In genomic region chr12:20477691-20478090, GRCh38 we compare ENCODE assay signal across 15 cellular contexts.
DNase-seq lines count a peak whose midpoint lies in the region; ATAC-seq and TF ChIP-seq lines count a peak whose summit lies in the region.
"Had no signal": no experiment of that assay in that cellular context is flagged by ENCODE, and none has a peak within 500 bp of the region (broad histone marks: within the 10 kb centered on the region; RNA-seq: fewer than 3 reads in every experiment).

No MANE protein-coding gene starts in this region.

- peak overlapping the region; percentile 32; the same call in 1 of the 2 replicates for H2BK120ac ChIP-seq in IMR-90 (ENCODE audit: low read depth, low read length)

- H3K4me1 Mint-ChIP-seq in brain, result peaks cover 51% of the 10 kb centered on the region

- H3K36me3 Mint-ChIP-seq in brain, result peaks cover 12% of the 10 kb centered on the region
- H3K36me3 Mint-ChIP-seq: CD8-positive, alpha-beta T cell had no signal

- no peak overlapping the region for H2BK5ac ChIP-seq in IMR-90 (ENCODE audit: low read depth, low read length, poor library complexity, severe bottlenecking)

- dilution Hi-C loops in IMR-90 (cut with HindIII; ENCODE audit: low sequenced_read_pairs, unreplicated experiment), result no loop called here

- no peak overlapping the region for H2BK15ac ChIP-seq in IMR-90 (ENCODE audit: low read depth, low read length)

- H2AK9ac ChIP-seq in IMR-90 (replicated peaks; ENCODE audit: low read depth, low read length, poor library complexity), result no peak overlapping the region

- H3K27ac Mint-ChIP-seq in brain, result peak overlapping the region; percentile 46 to 91 (median 88)
- H3K27ac Mint-ChIP-seq: CD8-positive, alpha-beta T cell had no signal

- H3K9me3 Mint-ChIP-seq in brain, result peaks cover 0 to 14% (median 2%) of the 10 kb centered on the region in 5 experiments
- H3K9me3 Mint-ChIP-seq: CD8-positive, alpha-beta T cell had no signal

- H2AFZ ChIP-seq in IMR-90 (replicated peaks; ENCODE audit: low read length, poor library complexity), result no peak overlapping the region

- TF ChIP-seq CTCF in IMR-90 (conservative IDR thresholded peaks at IDR 0.05; ENCODE audit: low read depth, low read length) (no peak), brain (conservative IDR thresholded peaks at IDR 0.05) (no peak), thoracic aorta (IDR thresholded peaks at IDR 0.05) (no peak)

- no peak for TF ChIP-seq RAD21 in IMR-90 (IDR thresholded peaks at IDR 0.05; ENCODE audit: low read length)

- H2AK5ac ChIP-seq in IMR-90 (ENCODE audit: low read depth, low read length), result no peak overlapping the region

- H4K8ac ChIP-seq in IMR-90 (ENCODE audit: low read depth in 2 of 2, low read length in 2 of 2), result no peak overlapping the region

- POLR2A ChIA-PET in IMR-90 (lab: Charles Lee; ENCODE audit: unreplicated experiment), result no interaction called here

- no TSS peak for BruUV-seq in IMR-90 (replicated peaks; lab: Mats Ljungman, UMichigan)

- H3K4me1 ChIP-seq in IMR-90 (ENCODE audit: control insufficient read depth, insufficient read depth, low read length) (0 out of 2 replicates have a peak, but pooled peaks cover 1% of the 10 kb centered on the region), thoracic aorta (ENCODE audit: control insufficient read depth in 1 of 2, low read depth in 2 of 2) (peaks cover 37 to 91% of the 10 kb centered on the region in 2 donors)
- H3K4me1 ChIP-seq: Peyer's patch had no signal

- CTCF ChIA-PET in IMR-90 (lab: Yijun Ruan, JAX), result no interaction called here

- H3K4ac ChIP-seq in IMR-90 (ENCODE audit: low read depth, low read length), result no peak overlapping the region

- no peak overlapping the region for H3K9ac ChIP-seq in IMR-90 (ENCODE audit: low read depth, low read length)

- H3K4me2 ChIP-seq in IMR-90 (ENCODE audit: low read depth, low read length), result peak overlapping the region; percentile 27

- H3K36me3 ChIP-seq in IMR-90 (ENCODE audit: control insufficient read depth, insufficient read depth, low read length), result no peaks in the 10 kb centered on the region
- no peaks in the 10 kb centered on the region for H3K36me3 ChIP-seq in thoracic aorta
- H3K36me3 ChIP-seq: Peyer's patch had no signal

- H4K91ac ChIP-seq in IMR-90 (ENCODE audit: insufficient read depth, low read depth, low read length), result peak overlapping the region; percentile 47; the same call in 1 of the 2 replicates

- H3K14ac ChIP-seq in IMR-90 (replicated peaks; ENCODE audit: low read depth, low read length), result no peak overlapping the region

- H3K27me3 Mint-ChIP-seq in brain, result no peaks in the 10 kb centered on the region

- no peak overlapping the region for H3K56ac ChIP-seq in IMR-90 (ENCODE audit: extremely low read depth, insufficient read depth, low read length)

- in situ Hi-C loops in IMR-90 (cut with MboI; ENCODE audit: low sequenced_read_pairs), result no loop called here

- intact Hi-C loops in IMR-90 (cut with micrococcal nuclease), result no loop called here

- 0 out of 2 replicates have a peak overlapping the region, but pooled peaks have one; percentile 24 for H3K18ac ChIP-seq in IMR-90 (ENCODE audit: low read depth, low read length)

- H4K5ac ChIP-seq in IMR-90 (ENCODE audit: low read depth, low read length), result no peak overlapping the region; the same call in 1 of the 2 replicates

- no peaks in the 10 kb centered on the region for H3K79me1 ChIP-seq in IMR-90 (ENCODE audit: low read depth in 1 of 2, low read length in 2 of 2)

- H3K4me3 Mint-ChIP-seq in brain, result peak overlapping the region; percentile 3 to 60 (median 38)
- H3K4me3 Mint-ChIP-seq: CD8-positive, alpha-beta T cell had no signal

- no peaks in the 10 kb centered on the region for H4K20me1 ChIP-seq in IMR-90 (ENCODE audit: insufficient read depth, low read length)

- H3K23ac ChIP-seq in IMR-90 (ENCODE audit: low read depth, low read length), result no peak overlapping the region

- DNase-seq in IMR-90, result peak; percentile 1
- DNase-seq in left kidney (ENCODE audit: low read depth, low spot score), result peak; percentile 16
- no peak for DNase-seq in thoracic aorta (ENCODE audit: low spot score)
- DNase-seq in GDM1 (lab: John Stamatoyannopoulos, UW), result no peak
- DNase-seq in stimulated activated CD4-positive, alpha-beta T cell treated with anti-CD3 and anti-CD28 coated beads, Interleukin-4, amount 100 ng/mL, for 24 hours, result no peak
- DNase-seq: CD8-positive, alpha-beta T cell; DND-41; Kasumi-1; NCI-H187 treated with DMSO at 0.1 percent for 48 hours; NCI-H2171 treated with DMSO at 0.1 percent for 48 hours; NCI-H510A; Peyer's patch; SHP77 treated with DMSO at 0.1 percent for 48 hours had no signal

- no peak overlapping the region for H3K4me3 ChIP-seq in IMR-90 (ENCODE audit: insufficient read depth, low read depth, low read length)
- H3K4me3 ChIP-seq in thoracic aorta, result peak overlapping the region; percentile 52
- H3K4me3 ChIP-seq: Peyer's patch had no signal

- no peaks in the 10 kb centered on the region; the same call in 1 of the 2 replicates for H3K9me1 ChIP-seq in IMR-90 (ENCODE audit: insufficient read depth, low read length)

- no peak overlapping the region for H2BK20ac ChIP-seq in IMR-90 (ENCODE audit: low read depth, low read length)

- ATAC-seq in IMR-90 (ENCODE audit: low read depth) (no peak), thoracic aorta (ENCODE audit: insufficient number of reproducible peaks, low FRiP score, low read depth) (no peak), HG02973 (IDR thresholded peaks at IDR 0.05; ENCODE audit: unreplicated experiment) (no peak)
- ATAC-seq: CD8-positive, alpha-beta T cell had no signal

- TF ChIP-seq POLR2A in IMR-90 (IDR thresholded peaks at IDR 0.05; ENCODE audit: low read depth, low read length), result no peak

- H3K9me3 ChIP-seq in IMR-90 (ENCODE audit: control insufficient read depth, insufficient read depth, low read length) (peaks cover 2% of the 10 kb centered on the region; the same call in 1 of the 2 replicates), thoracic aorta (no peaks in the 10 kb centered on the region)
- H3K9me3 ChIP-seq: Peyer's patch had no signal

- whole genome bisulfite sequencing in IMR-90 (ENCODE audit: extremely low coverage in 2 of 2, insufficient read length in 1 of 2), 2 experiments, result no CpG with 5 or more reads among the region's 4 CpGs

- H3K27ac ChIP-seq in IMR-90 (ENCODE audit: insufficient read depth, low read length) (peak overlapping the region; percentile 35; the same call in 1 of the 2 replicates), thoracic aorta (peak overlapping the region; percentile 71 to 78)
- H3K27ac ChIP-seq: Peyer's patch had no signal

- no peaks in the 10 kb centered on the region for H3K27me3 ChIP-seq in IMR-90 (ENCODE audit: control insufficient read depth, insufficient read depth, low read length)
- no peaks in the 10 kb centered on the region for H3K27me3 ChIP-seq in thoracic aorta (replicated peaks; ENCODE audit: insufficient read depth)
- H3K27me3 ChIP-seq: Peyer's patch had no signal

TF ChIP-seq in IMR-90, 13 proteins besides CTCF, POLR2A, EP300 and RAD21:
- TF ChIP-seq BHLHE40 (IDR thresholded peaks at IDR 0.05; ENCODE audit: low read depth, low read length) (no peak), SMC3 (IDR thresholded peaks at IDR 0.05; ENCODE audit: low read depth, low read length) (no peak)

Comparison
In these comparisons a context has a peak if more than half of its experiments do, and no peak if none do; other contexts are left out.
1. DNase-seq: peak in IMR-90 (single experiment) and left kidney (single experiment); none in thoracic aorta (single experiment), GDM1 (single experiment) and stimulated activated CD4-positive, alpha-beta T cell treated with anti-CD3 and anti-CD28 coated beads, Interleukin-4, amount 100 ng/mL, for 24 hours (single experiment).